18 cellular contexts compared by ENCODE assay signal in the genomic region with DNA sequence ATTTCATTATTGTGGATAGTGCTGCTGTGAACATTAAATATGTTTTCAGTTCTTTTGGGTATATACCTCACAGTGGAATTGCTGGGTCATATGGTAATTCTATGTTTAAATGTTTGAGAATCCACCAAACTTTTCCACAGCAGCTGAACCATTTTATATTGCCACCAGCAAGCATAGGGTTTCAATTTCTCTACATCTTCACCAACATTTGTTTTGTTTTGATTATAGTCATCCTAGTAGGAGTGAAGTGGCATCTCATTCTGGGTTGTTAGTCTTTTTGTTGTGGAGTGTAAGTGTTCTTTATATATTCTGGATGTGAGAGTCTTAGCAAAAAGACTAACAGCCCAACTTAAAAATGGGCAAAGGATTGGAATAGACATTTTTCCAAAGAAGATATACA.
"Had no signal": no experiment of that assay in that cellular context is flagged by ENCODE, and none has a peak within 500 bp of the region (broad histone marks: within the 10 kb centered on the region; RNA-seq: fewer than 3 reads in every experiment).

No MANE protein-coding gene starts in this region.

- H3K4me3 Mint-ChIP-seq: dendritic cell treated with granulocyte-macrophage colony-stimulating factor and Interleukin-4, amounts not matched to agents 40 ng/mL and 50 ng/mL, for 4 days; effector memory CD8-positive, alpha-beta T cell; naive thymus-derived CD8-positive, alpha-beta T cell; type B pancreatic cell had no signal

- DNase-seq: effector memory CD8-positive, alpha-beta T cell; glutamatergic neuron; islet precursor cell; mammary epithelial cell; mucosa of descending colon; naive thymus-derived CD8-positive, alpha-beta T cell; posterior cingulate gyrus; spleen; stimulated activated CD4-positive, alpha-beta T cell treated with anti-CD3 and anti-CD28 coated beads, Interleukin-15, amount 100 ng/mL, for 24 hours; stimulated activated CD4-positive, alpha-beta T cell treated with anti-CD3 and anti-CD28 coated beads, Interleukin-1b, Interleukin-23, amount 100 ng/mL, for 48 hours; stimulated activated CD4-positive, alpha-beta T cell treated with anti-CD3 and anti-CD28 coated beads, Interleukin-4, amount 100 ng/mL, for 24 hours; stimulated activated naive CD4-positive, alpha-beta T cell; thyroid gland had no signal

- H3K27ac Mint-ChIP-seq: dendritic cell treated with granulocyte-macrophage colony-stimulating factor and Interleukin-4, amounts not matched to agents 40 ng/mL and 50 ng/mL, for 4 days; type B pancreatic cell had no signal

- H3K9me3 Mint-ChIP-seq: dendritic cell treated with granulocyte-macrophage colony-stimulating factor and Interleukin-4, amounts not matched to agents 40 ng/mL and 50 ng/mL, for 4 days; effector memory CD8-positive, alpha-beta T cell; naive thymus-derived CD8-positive, alpha-beta T cell; type B pancreatic cell had no signal

- ATAC-seq: effector memory CD8-positive, alpha-beta T cell; gastroesophageal sphincter; left lobe of liver; mucosa of descending colon; naive thymus-derived CD8-positive, alpha-beta T cell; sciatic nerve had no signal

- H3K27me3 Mint-ChIP-seq: effector memory CD8-positive, alpha-beta T cell; naive thymus-derived CD8-positive, alpha-beta T cell; type B pancreatic cell had no signal
